Comparison of ENCODE assay signal across 33 cellular contexts in genomic region chr16:11123666-11124065, GRCh38.
"Had no signal": no experiment of that assay in that cellular context is flagged by ENCODE, and none has a peak within 500 bp of the region (broad histone marks: within the 10 kb centered on the region; RNA-seq: fewer than 3 reads in every experiment).

No MANE protein-coding gene starts in this region.

- H3K9me3 ChIP-seq: breast epithelium, esophagus squamous epithelium, left lung, ovary, prostate gland, sigmoid colon, suprapubic skin, tibial artery, upper lobe of right lung had no signal

- H3K4me3 ChIP-seq: breast epithelium, esophagus squamous epithelium, left lung, lung, ovary, prostate gland, sigmoid colon, suprapubic skin, tibial artery, upper lobe of right lung had no signal

- H3K4me1 ChIP-seq: prostate gland had no signal

- H3K27me3 ChIP-seq: breast epithelium, esophagus squamous epithelium, left lung, ovary, sigmoid colon, suprapubic skin, tibial artery, upper lobe of right lung had no signal

- H3K9me3 Mint-ChIP-seq: activated naive CD4-positive, alpha-beta T cell treated with anti-CD3 and anti-CD28 coated beads, Interleukin-2, amount 50 U/mL, for 24 hours; activated naive CD8-positive, alpha-beta T cell treated with anti-CD3 and anti-CD28 coated beads, Interleukin-2, amount 50 U/mL, for 24 hours; activated T-cell treated with anti-CD3 and anti-CD28 coated beads, Interleukin-2, amount 50 U/mL, for 72 hours; nephron; T-helper 1 cell treated with Interleukin-12 subunit alpha and Interleukin-12 subunit beta and Interleukin-4 antibody, amounts not matched to agents 30 μg/mL and 1 μg/mL, for 36 hours had no signal

- H3K4me3 Mint-ChIP-seq: activated CD4-positive, alpha-beta T cell treated with anti-CD3 and anti-CD28 coated beads, Interleukin-2, amount 10 ng/mL, durations not matched to agents 7 days and 5 days; activated naive CD4-positive, alpha-beta T cell treated with anti-CD3 and anti-CD28 coated beads, Interleukin-2, amount 50 U/mL, for 24 hours; activated naive CD8-positive, alpha-beta T cell treated with anti-CD3 and anti-CD28 coated beads, Interleukin-2, amount 50 U/mL, for 24 hours; activated T-cell treated with anti-CD3 and anti-CD28 coated beads, Interleukin-2, amount 50 U/mL, for 72 hours; nephron; T-helper 1 cell treated with Interleukin-12 subunit alpha and Interleukin-12 subunit beta and Interleukin-4 antibody, amounts not matched to agents 30 μg/mL and 1 μg/mL, for 36 hours had no signal

- H3K27ac Mint-ChIP-seq: activated CD4-positive, alpha-beta T cell treated with anti-CD3 and anti-CD28 coated beads, Interleukin-2, amount 10 ng/mL, durations not matched to agents 7 days and 5 days; activated naive CD4-positive, alpha-beta T cell treated with anti-CD3 and anti-CD28 coated beads, Interleukin-2, amount 50 U/mL, for 24 hours; activated naive CD8-positive, alpha-beta T cell treated with anti-CD3 and anti-CD28 coated beads, Interleukin-2, amount 50 U/mL, for 24 hours; activated T-cell treated with anti-CD3 and anti-CD28 coated beads, Interleukin-2, amount 50 U/mL, for 72 hours; T-helper 1 cell treated with Interleukin-12 subunit alpha and Interleukin-12 subunit beta and Interleukin-4 antibody, amounts not matched to agents 30 μg/mL and 1 μg/mL, for 36 hours had no signal

- DNase-seq: activated CD4-positive, alpha-beta T cell treated with anti-CD3 and anti-CD28 coated beads, Interleukin-2, amount 10 ng/mL, durations not matched to agents 7 days and 5 days; activated effector memory CD4-positive, alpha-beta T cell treated with anti-CD3 and anti-CD28 coated beads, Interleukin-2, amount 50 U/mL, for 16 hours; activated naive CD8-positive, alpha-beta T cell treated with anti-CD3 and anti-CD28 coated beads, Interleukin-2, amount 50 U/mL, for 24 hours; activated T-cell treated with anti-CD3 and anti-CD28 coated beads for 4 hours; activated T-cell treated with anti-CD3 and anti-CD28 coated beads, Interleukin-2, amount 50 U/mL, for 72 hours; amygdala; central memory CD4-positive, alpha-beta T cell; dermis blood vessel endothelial cell; effector CD4-positive, alpha-beta T cell; esophagus squamous epithelium; foreskin melanocyte; left lung; retina; sigmoid colon; small intestine; stimulated activated CD4-positive, alpha-beta T cell treated with anti-CD3 and anti-CD28 coated beads, Interleukin-4, amount 100 ng/mL, for 24 hours; stimulated activated naive CD4-positive, alpha-beta T cell; SW 1271; T-helper 9 cell; upper lobe of right lung had no signal

- H3K27ac ChIP-seq: breast epithelium, epithelial cell of prostate, esophagus squamous epithelium, left lung, ovary, prostate gland, sigmoid colon, suprapubic skin, tibial artery, upper lobe of right lung, VCaP had no signal

- FAIRE-seq: islet of Langerhans, small intestine, TTC549 had no signal

- H3K27me3 Mint-ChIP-seq: activated CD4-positive, alpha-beta T cell treated with anti-CD3 and anti-CD28 coated beads, Interleukin-2, amount 10 ng/mL, durations not matched to agents 7 days and 5 days; activated naive CD4-positive, alpha-beta T cell treated with anti-CD3 and anti-CD28 coated beads, Interleukin-2, amount 50 U/mL, for 24 hours; activated naive CD8-positive, alpha-beta T cell treated with anti-CD3 and anti-CD28 coated beads, Interleukin-2, amount 50 U/mL, for 24 hours had no signal

- H3K36me3 ChIP-seq: breast epithelium, ovary had no signal
